ENCODE assay signal across 8 cellular contexts in the genomic region with DNA sequence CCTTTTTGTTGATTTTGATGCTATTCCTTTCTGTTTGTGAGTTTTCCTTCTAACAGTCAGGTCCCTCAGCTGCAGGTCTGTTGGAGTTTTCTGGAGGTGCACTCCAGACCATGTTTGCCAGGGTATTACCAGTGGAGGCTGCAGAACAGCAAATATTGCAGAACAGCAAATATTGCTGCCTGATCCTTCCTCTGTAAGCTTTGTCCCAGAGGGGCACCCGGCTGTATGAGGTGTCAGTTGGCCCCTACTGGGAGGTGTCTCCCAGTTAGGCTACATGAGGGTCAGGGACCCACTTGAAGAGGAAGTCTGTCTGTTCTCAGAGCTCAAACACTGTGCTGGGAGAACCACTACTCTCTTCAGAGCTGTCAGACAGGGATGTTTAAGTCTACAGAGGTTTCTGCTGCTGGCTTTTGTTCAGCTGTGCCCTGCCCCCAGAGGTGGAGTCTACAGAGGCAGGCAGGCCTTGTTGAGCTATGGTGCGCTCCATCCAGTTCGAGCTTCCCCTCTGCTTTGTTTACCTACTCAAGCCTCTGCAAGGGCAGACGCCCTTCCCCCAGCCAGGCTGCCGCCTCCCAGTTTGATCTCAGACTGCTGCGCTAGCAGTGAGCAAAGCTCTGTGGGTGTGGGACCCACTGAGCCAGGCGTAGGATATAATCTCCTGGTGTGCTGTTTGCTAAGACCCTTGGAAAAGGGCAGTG.
A peak's percentile ranks its signal among the peaks of the same experiment; 100 is the strongest.
DNase-seq lines count a peak whose midpoint lies in the region; ATAC-seq and TF ChIP-seq lines count a peak whose summit lies in the region.
"Not testable (repeated sequence)": the region's sequence is repeated elsewhere in the genome, so short reads cannot be mapped to it uniquely, and the experiment has no call there.

No MANE protein-coding gene starts in this region.

- not testable (repeated sequence) for TF ChIP-seq CTCF in C4-2B (conservative IDR thresholded peaks at IDR 0.05); VCaP (conservative IDR thresholded peaks at IDR 0.05)

- peak; percentile 70 for DNase-seq in DMS53 treated with DMSO at 0.1 percent for 48 hours (lab: John Stamatoyannopoulos, UW; ENCODE audit: unreplicated experiment)
- peak; percentile 15 for DNase-seq in NCI-H146 treated with DMSO at 0.1 percent for 48 hours (lab: John Stamatoyannopoulos, UW; ENCODE audit: unreplicated experiment)
- DNase-seq in NCI-H774 (lab: John Stamatoyannopoulos, UW): peak; percentile 5
- peak; percentile 84 for DNase-seq in left lobe of liver (ENCODE audit: low spot score)
- DNase-seq in mesenteric fat pad (ENCODE audit: low spot score): peak; percentile 51
- DNase-seq in sciatic nerve (ENCODE audit: low spot score): peak; percentile 18

- H3K27ac ChIP-seq in C4-2B (peak overlapping the region; percentile 44), VCaP (peak overlapping the region; percentile 59)

- ATAC-seq in left lobe of liver: peak; percentile 89
- not testable (repeated sequence) for ATAC-seq in sciatic nerve

- intact Hi-C loops in sciatic nerve (cut with DNase I): not testable (repeated sequence)

Comparison
In these comparisons a context has a peak if more than half of its experiments do, and no peak if none do; other contexts are left out.
1. DNase-seq: peak in every context shown above with its lines; median percentile 84 in left lobe of liver; 70 in DMS53 treated with DMSO at 0.1 percent for 48 hours; 51 in mesenteric fat pad; 18 in sciatic nerve; 15 in NCI-H146 treated with DMSO at 0.1 percent for 48 hours; 5 in NCI-H774.